ENCODE assay signal across 9 cellular contexts in the genomic region with DNA sequence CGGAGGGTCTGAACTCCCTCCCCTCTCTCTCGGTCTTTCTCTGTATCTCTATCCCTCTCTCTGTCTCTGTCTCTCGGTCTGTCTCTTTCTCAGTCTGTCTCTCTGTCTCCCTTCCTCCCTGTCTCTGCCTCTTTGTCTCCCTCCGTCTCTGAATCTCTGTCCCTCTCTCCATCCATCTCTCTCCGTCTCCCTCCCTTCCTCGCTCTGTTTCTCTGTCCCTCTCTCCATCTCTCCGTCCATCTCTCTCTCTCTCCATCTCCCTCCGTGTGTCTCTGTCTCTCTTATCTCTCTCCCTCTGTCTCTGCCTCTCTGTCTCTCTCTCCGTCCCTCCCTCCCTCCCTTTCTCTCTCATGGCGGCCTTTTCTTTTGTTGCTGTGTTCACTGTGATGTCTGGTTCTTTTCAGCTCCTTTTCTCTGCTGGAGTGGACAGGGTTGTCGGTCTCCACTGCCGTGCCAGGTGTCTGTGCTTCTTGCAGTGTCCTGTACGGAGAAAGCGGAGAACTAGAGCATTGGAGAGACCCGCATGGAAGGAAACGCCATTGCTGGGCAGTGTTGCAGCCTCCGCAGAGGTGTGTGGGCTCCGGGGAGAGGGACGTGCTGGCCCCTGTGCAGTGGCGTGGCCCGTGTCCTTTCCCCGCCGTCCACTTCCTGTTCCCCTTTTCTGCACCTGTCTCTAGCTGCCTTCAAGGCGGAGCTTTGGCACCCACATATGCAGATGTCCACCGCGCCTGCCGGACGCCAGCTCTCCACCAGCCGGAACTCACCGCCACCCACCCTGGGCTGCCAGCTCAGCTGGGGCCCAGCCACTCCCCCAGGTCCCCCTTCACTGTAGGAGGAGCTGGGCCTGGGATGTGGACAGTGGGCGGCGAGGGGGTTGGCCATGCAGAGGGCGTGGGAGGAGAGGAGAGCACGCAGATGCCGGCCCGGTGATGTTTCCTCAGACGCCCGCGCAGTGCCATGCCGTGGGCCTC.
DNase-seq lines count a peak whose midpoint lies in the region; ATAC-seq, FAIRE-seq and TF ChIP-seq lines count a peak whose summit lies in the region.
"Had no signal": no experiment of that assay in that cellular context is flagged by ENCODE, and none has a peak within 500 bp of the region (broad histone marks: within the 10 kb centered on the region; RNA-seq: fewer than 3 reads in every experiment).

No MANE protein-coding gene starts in this region.

- intact Hi-C loops in endothelial cell of umbilical vein (cut with micrococcal nuclease) = no loop called here
- intact Hi-C loops in gastrocnemius medialis (cut with DNase I; ENCODE audit: low total_unique reads) = loop anchor here (5.0 to 10.0 kb wide), 2 partner anchors 67 to 526 kb away; a partner anchor contains a TSS

- TF ChIP-seq POLR2A in endothelial cell of umbilical vein (IDR thresholded peaks at IDR 0.05; ENCODE audit: low read depth, low read length) (no peak), gastrocnemius medialis (IDR thresholded peaks at IDR 0.05) (no peak)

- H3K27ac Mint-ChIP-seq in T-helper 2 cell treated with Interferon-gamma antibody and Interleukin-4, amounts not matched to agents 5 μg/mL and 100 μg/mL, for 36 hours = peak overlapping the region; percentile 77

- H3K9me3 Mint-ChIP-seq in T-helper 2 cell treated with Interferon-gamma antibody and Interleukin-4, amounts not matched to agents 5 μg/mL and 100 μg/mL, for 36 hours = no peaks in the 10 kb centered on the region

- no peak for TF ChIP-seq CTCF in endothelial cell of umbilical vein (IDR thresholded peaks at IDR 0.05; ENCODE audit: extremely low read depth in 1 of 2, insufficient read depth in 1 of 2, low read depth in 1 of 2, low read length in 2 of 2)
- TF ChIP-seq CTCF in gastrocnemius medialis (IDR thresholded peaks at IDR 0.05 in 4 of 5, conservative IDR thresholded peaks at IDR 0.05 in 1 of 5) = no peak
- no peak for TF ChIP-seq CTCF in BE2C (IDR thresholded peaks at IDR 0.05; ENCODE audit: low read depth, low read length)

- no peaks in the 10 kb centered on the region for H3K9me1 ChIP-seq in endothelial cell of umbilical vein (replicated peaks; ENCODE audit: control insufficient read depth, extremely low read depth, insufficient read depth, low read length)

- H3K27me3 ChIP-seq in endothelial cell of umbilical vein (ENCODE audit: control insufficient read depth in 2 of 2, insufficient read depth in 2 of 2, low read length in 2 of 2) (no peaks in the 10 kb centered on the region), gastrocnemius medialis (no peaks in the 10 kb centered on the region), BE2C (no peaks in the 10 kb centered on the region)

- CTCF ChIA-PET in endothelial cell of umbilical vein (lab: Charles Lee) = interaction anchor here (1.2 to 2.9 kb wide), 7 partner anchors 8 to 130 kb away, joined by 3 to 32 read pairs (median 6); a partner anchor contains a TSS

- POLR2A ChIA-PET in endothelial cell of umbilical vein (lab: Charles Lee) = interaction anchor here (0.6 to 2.4 kb wide), 4 partner anchors 24 to 147 kb away, joined by 3 to 10 read pairs (median 5); no protein-coding TSS in a partner anchor

- H4K20me1 ChIP-seq in endothelial cell of umbilical vein (replicated peaks; ENCODE audit: control insufficient read depth, extremely low read depth, insufficient read depth, low read length) = no peaks in the 10 kb centered on the region

- H3K4me3 ChIP-seq in endothelial cell of umbilical vein (replicated peaks in 1 of 3; ENCODE audit: insufficient read depth in 1 of 3, low read depth in 1 of 3, low read length in 3 of 3) (no peak overlapping the region), gastrocnemius medialis (peak overlapping the region in 3 of 4 donors; percentile 49 to 57 (median 51)), BE2C (ENCODE audit: low read depth, low read length) (no peak overlapping the region)

- in situ Hi-C loops in gastrocnemius medialis (cut with MboI; ENCODE audit: low sequenced_read_pairs in 4 of 4) = loop anchor here in 2 of 4 donors (10.0 kb wide), 1 partner anchor 104 kb away; no protein-coding TSS in a partner anchor

- H3K36me3 Mint-ChIP-seq in T-helper 2 cell treated with Interferon-gamma antibody and Interleukin-4, amounts not matched to agents 5 μg/mL and 100 μg/mL, for 36 hours (ENCODE audit: low read depth) = peaks cover 18% of the 10 kb centered on the region

- H3K27ac ChIP-seq in endothelial cell of umbilical vein (ENCODE audit: insufficient read depth, low read depth, low read length) (peak overlapping the region; percentile 88), gastrocnemius medialis (peak overlapping the region; percentile 88 to 90 (median 90))

- peaks cover 29% of the 10 kb centered on the region for H3K4me1 ChIP-seq in endothelial cell of umbilical vein (ENCODE audit: control insufficient read depth, extremely low read depth, insufficient read depth, low read length)
- peaks cover 23 to 32% of the 10 kb centered on the region in 2 donors for H3K4me1 ChIP-seq in gastrocnemius medialis
- H3K4me1 ChIP-seq in BE2C = no peaks in the 10 kb centered on the region

- DNase-seq in T-helper 2 cell treated with Interferon-gamma antibody and Interleukin-4, amounts not matched to agents 5 μg/mL and 100 μg/mL, for 36 hours (ENCODE audit: low spot score) = no peak
- DNase-seq in T-helper 2 cell = no peak
- DNase-seq in endothelial cell of umbilical vein (ENCODE audit: low read depth, low spot score) = no peak
- peak in 1 of 2 donors; percentile 18 for DNase-seq in gastrocnemius medialis
- DNase-seq in SW 1271 (lab: John Stamatoyannopoulos, UW) = no peak
- DNase-seq in BE2C = no peak
- no peak for DNase-seq in epidermal melanocyte (ENCODE audit: insufficient read length, low spot score)

- H3K27me3 Mint-ChIP-seq in T-helper 2 cell treated with Interferon-gamma antibody and Interleukin-4, amounts not matched to agents 5 μg/mL and 100 μg/mL, for 36 hours (ENCODE audit: low read depth) = no peaks in the 10 kb centered on the region

- no peak for FAIRE-seq in endothelial cell of umbilical vein (lab: Jason Lieb, UNC)
- FAIRE-seq: A204.1 had no signal

- H3K36me3 ChIP-seq in endothelial cell of umbilical vein (ENCODE audit: control insufficient read depth in 2 of 2, extremely low read depth in 1 of 2, insufficient read depth in 2 of 2, low read length in 2 of 2) = peaks cover 0 to 11% of the 10 kb centered on the region in 2 experiments
- H3K36me3 ChIP-seq in gastrocnemius medialis = no peaks in the 10 kb centered on the region
- no peaks in the 10 kb centered on the region for H3K36me3 ChIP-seq in BE2C

- H3K4me3 Mint-ChIP-seq in T-helper 2 cell treated with Interferon-gamma antibody and Interleukin-4, amounts not matched to agents 5 μg/mL and 100 μg/mL, for 36 hours = peak overlapping the region; percentile 51

- peak overlapping the region; percentile 80 for H3K9ac ChIP-seq in endothelial cell of umbilical vein (replicated peaks; ENCODE audit: extremely low read depth, insufficient read depth, low read length)

- H2AFZ ChIP-seq in endothelial cell of umbilical vein (ENCODE audit: low read depth, low read length) = no peak overlapping the region

- H3K9me3 ChIP-seq in endothelial cell of umbilical vein (replicated peaks; ENCODE audit: control insufficient read depth, insufficient read depth, low read length) (no peaks in the 10 kb centered on the region), gastrocnemius medialis (no peaks in the 10 kb centered on the region), BE2C (no peaks in the 10 kb centered on the region)

- dilution Hi-C loops in endothelial cell of umbilical vein (cut with MboI; ENCODE audit: extremely low pct_ligation_motif_present, low sequenced_read_pairs) = no loop called here

- H3K79me2 ChIP-seq in endothelial cell of umbilical vein (ENCODE audit: control insufficient read depth, insufficient read depth, low read length) = no peaks in the 10 kb centered on the region

- H3K4me1 Mint-ChIP-seq in T-helper 2 cell treated with Interferon-gamma antibody and Interleukin-4, amounts not matched to agents 5 μg/mL and 100 μg/mL, for 36 hours (ENCODE audit: low read depth) = peaks cover 36% of the 10 kb centered on the region

- ATAC-seq in HG02885 (IDR thresholded peaks at IDR 0.05; ENCODE audit: poor library complexity, unreplicated experiment) (peak; percentile 68), gastrocnemius medialis (no peak)

- H3K4me2 ChIP-seq in endothelial cell of umbilical vein (ENCODE audit: insufficient read depth, low read length) = peak overlapping the region; percentile 81

- no TSS peak for BruUV-seq in endothelial cell of umbilical vein (replicated peaks; lab: Mats Ljungman, UMichigan)

TF ChIP-seq in endothelial cell of umbilical vein, 7 proteins besides CTCF, POLR2A, EP300 and RAD21:
- TF ChIP-seq POLR2AphosphoS5 (IDR thresholded peaks at IDR 0.05; ENCODE audit: insufficient read depth, low read depth, low read length) (no peak), FOS (IDR thresholded peaks at IDR 0.05; ENCODE audit: borderline replicate concordance, insufficient read depth, low read length) (no peak), EZH2 (IDR thresholded peaks at IDR 0.05; ENCODE audit: borderline replicate concordance, low read depth, low read length, severe bottlenecking) (no peak), GATA2 (IDR thresholded peaks at IDR 0.05; ENCODE audit: insufficient read depth, insufficient read length, low read depth, low read length) (no peak), MYC (IDR thresholded peaks at IDR 0.05; ENCODE audit: low read depth, low read length) (no peak), JUN (IDR thresholded peaks at IDR 0.05; ENCODE audit: borderline replicate concordance, insufficient read depth, insufficient read length, low read depth) (no peak)
- TF ChIP-seq, protein P1, sequence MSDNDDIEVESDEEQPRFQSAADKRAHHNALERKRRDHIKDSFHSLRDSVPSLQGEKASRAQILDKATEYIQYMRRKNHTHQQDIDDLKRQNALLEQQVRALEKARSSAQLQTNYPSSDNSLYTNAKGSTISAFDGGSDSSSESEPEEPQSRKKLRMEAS (IDR thresholded peaks at IDR 0.05; ENCODE audit: insufficient read depth, insufficient read length) = no peak

Comparison
In these comparisons a context has a peak if more than half of its experiments do, and no peak if none do; other contexts are left out.
1. H3K4me3 ChIP-seq: peak in gastrocnemius medialis (3 of 4); none in endothelial cell of umbilical vein (0 of 3) and BE2C (single experiment).